20 cellular contexts compared by ENCODE assay signal in genomic region chr16:72991645-72992044, GRCh38. TPM values are rescaled to one million over a fixed set of nuclear protein-coding genes. Genes with fewer than 3 reads are reported as not detected.
DNase-seq lines count a peak whose midpoint lies in the region; ATAC-seq, FAIRE-seq and TF ChIP-seq lines count a peak whose summit lies in the region.
"Had no signal": no experiment of that assay in that cellular context is flagged by ENCODE, and none has a peak within 500 bp of the region (broad histone marks: within the 10 kb centered on the region; RNA-seq: fewer than 3 reads in every experiment).

No MANE protein-coding gene starts in this region.

- no peak overlapping the region for H3K4me3 Mint-ChIP-seq in astrocyte (ENCODE audit: unreplicated experiment)
- H3K4me3 Mint-ChIP-seq: activated naive CD4-positive, alpha-beta T cell treated with anti-CD3 and anti-CD28 coated beads for 36 hours; CD8-positive, alpha-beta T cell; immature natural killer cell had no signal

- FAIRE-seq in astrocyte (lab: Jason Lieb, UNC) = no peak
- no peak for FAIRE-seq in RCC 7860 (lab: Jason Lieb, UNC)
- FAIRE-seq: small intestine had no signal

- H4K20me1 ChIP-seq in astrocyte (ENCODE audit: insufficient read depth, low read length) = peaks cover 50% of the 10 kb centered on the region

- no peaks in the 10 kb centered on the region for H3K27me3 Mint-ChIP-seq in astrocyte (ENCODE audit: low read depth, unreplicated experiment)

- H3K27me3 ChIP-seq in ACC112 (ENCODE audit: insufficient read depth, low read length) (no peaks in the 10 kb centered on the region), astrocyte (ENCODE audit: insufficient read depth, low read length) (no peaks in the 10 kb centered on the region), mesendoderm (ENCODE audit: insufficient read depth, low read length, poor library complexity) (no peaks in the 10 kb centered on the region), sigmoid colon (no peaks in the 10 kb centered on the region), testis (no peaks in the 10 kb centered on the region)
- H3K27me3 ChIP-seq: dorsolateral prefrontal cortex had no signal

- no peaks in the 10 kb centered on the region for H3K36me3 Mint-ChIP-seq in astrocyte (ENCODE audit: low read depth, unreplicated experiment)
- H3K36me3 Mint-ChIP-seq: CD8-positive, alpha-beta T cell; immature natural killer cell had no signal

- H3K4me3 ChIP-seq in ACC112 (ENCODE audit: low read depth, low read length) (no peak overlapping the region), astrocyte (ENCODE audit: insufficient read depth, low read depth, low read length) (no peak overlapping the region), mesendoderm (ENCODE audit: low read length) (no peak overlapping the region), sigmoid colon (no peak overlapping the region), testis (no peak overlapping the region)
- H3K4me3 ChIP-seq: dorsolateral prefrontal cortex had no signal

- DNase-seq in astrocyte (ENCODE audit: low read depth) (no peak), mesendoderm (no peak), sigmoid colon (no peak), testis (no peak), retina (no peak), RCC 7860 (ENCODE audit: low spot score) (no peak)
- DNase-seq: activated naive CD4-positive, alpha-beta T cell treated with anti-CD3 and anti-CD28 coated beads for 36 hours; activated T-cell treated with anti-CD3 and anti-CD28 coated beads for 4 hours; CD8-positive, alpha-beta T cell; DND-41; dorsolateral prefrontal cortex; erythroblast; HCEC 1CT; immature natural killer cell; NCI-H82; nucleus accumbens; small intestine had no signal

- no peaks in the 10 kb centered on the region for H3K79me1 ChIP-seq in mesendoderm (ENCODE audit: low read length)

- H3K9me3 ChIP-seq in astrocyte (ENCODE audit: insufficient read depth, low read depth, low read length) = no peaks in the 10 kb centered on the region
- H3K9me3 ChIP-seq in sigmoid colon = no peaks in the 10 kb centered on the region
- no peaks in the 10 kb centered on the region for H3K9me3 ChIP-seq in testis

- no peak for TF ChIP-seq POLR2A in sigmoid colon (IDR thresholded peaks at IDR 0.05)
- no peak for TF ChIP-seq POLR2A in testis (IDR thresholded peaks at IDR 0.05)

- TF ChIP-seq EP300 in sigmoid colon (IDR thresholded peaks at IDR 0.05) = no peak

- H3K4me2 ChIP-seq in astrocyte (ENCODE audit: low read length) (no peak overlapping the region), mesendoderm (ENCODE audit: low read length) (no peak overlapping the region)

- ATAC-seq in GM21447 (IDR thresholded peaks at IDR 0.05; ENCODE audit: unreplicated experiment) = no peak
- ATAC-seq: CD8-positive, alpha-beta T cell; Panc1 had no signal

- no peak overlapping the region for H2BK5ac ChIP-seq in mesendoderm (ENCODE audit: low read length)

- peaks cover 32% of the 10 kb centered on the region for H3K4me1 Mint-ChIP-seq in astrocyte (ENCODE audit: low read depth, unreplicated experiment)

- intact Hi-C loops in sigmoid colon (cut with DNase I) (loop anchor here (5.0 kb wide), 1 partner anchor 39 kb away; no protein-coding TSS in a partner anchor), testis (cut with DNase I; ENCODE audit: low total_unique reads) (no loop called here)

- H2AFZ ChIP-seq in ACC112 (ENCODE audit: low read length, unreplicated experiment) (no peak overlapping the region), astrocyte (ENCODE audit: low read depth, low read length) (no peak overlapping the region)

- peak overlapping the region; percentile 86 for H3K27ac Mint-ChIP-seq in astrocyte (ENCODE audit: unreplicated experiment)
- H3K27ac Mint-ChIP-seq: activated naive CD4-positive, alpha-beta T cell treated with anti-CD3 and anti-CD28 coated beads for 36 hours; CD8-positive, alpha-beta T cell; immature natural killer cell had no signal

- H3K4ac ChIP-seq in mesendoderm (ENCODE audit: low read depth, low read length) = no peak overlapping the region

- no CpG with 5 or more reads among the region's 6 CpGs for WGBS in mesendoderm (ENCODE audit: extremely low coverage, insufficient coverage, low lambda C conversion rate)
- 54 to 86% methylated on average over 6 of the region's 6 CpGs for WGBS in sigmoid colon, 2 donors
- 76 to 89% methylated on average over 6 of the region's 6 CpGs for WGBS in testis, 2 donors

- H2BK15ac ChIP-seq in mesendoderm (replicated peaks; ENCODE audit: low read depth) = no peak overlapping the region

- H3K9me3 Mint-ChIP-seq in astrocyte (ENCODE audit: unreplicated experiment) = no peaks in the 10 kb centered on the region
- H3K9me3 Mint-ChIP-seq: activated naive CD4-positive, alpha-beta T cell treated with anti-CD3 and anti-CD28 coated beads for 36 hours; CD8-positive, alpha-beta T cell; immature natural killer cell had no signal

- no peak overlapping the region for H3K23ac ChIP-seq in mesendoderm (ENCODE audit: low read length)

- H3K36me3 ChIP-seq in ACC112 (ENCODE audit: insufficient read depth, low read length) (peaks cover under 1% of the 10 kb centered on the region; the same call in 1 of the 2 replicates), astrocyte (ENCODE audit: insufficient read depth, low read length) (no peaks in the 10 kb centered on the region), mesendoderm (ENCODE audit: control insufficient read depth, insufficient read depth, low read length) (no peaks in the 10 kb centered on the region), sigmoid colon (no peaks in the 10 kb centered on the region), testis (ENCODE audit: low read depth, missing control alignments) (no peaks in the 10 kb centered on the region)

- H3K27ac ChIP-seq in ACC112 (ENCODE audit: low read depth, low read length) (peak overlapping the region; percentile 99), astrocyte (ENCODE audit: low read depth, low read length) (peak overlapping the region; percentile 22), mesendoderm (ENCODE audit: low read depth, low read length) (no peak overlapping the region), sigmoid colon (peak overlapping the region; percentile 83 to 91 (median 86)), testis (no peak overlapping the region)

- no peak overlapping the region for H4K8ac ChIP-seq in mesendoderm (ENCODE audit: low read depth, low read length)

- H3K18ac ChIP-seq in mesendoderm (ENCODE audit: low read length) = no peak overlapping the region

- H3K9ac ChIP-seq in astrocyte (ENCODE audit: low read length) (no peak overlapping the region), mesendoderm (ENCODE audit: low read length) (no peak overlapping the region)

- peaks cover 71% of the 10 kb centered on the region for H3K79me2 ChIP-seq in ACC112 (ENCODE audit: control insufficient read depth, insufficient read depth, low read length, unreplicated experiment)
- peaks cover 84% of the 10 kb centered on the region for H3K79me2 ChIP-seq in astrocyte (ENCODE audit: insufficient read depth, low read length)
- H3K79me2 ChIP-seq in mesendoderm (ENCODE audit: control insufficient read depth, insufficient read depth, low read length) = no peaks in the 10 kb centered on the region

- H2AK5ac ChIP-seq in mesendoderm (ENCODE audit: low read length) = peak overlapping the region; percentile 62

- no peak overlapping the region for H2BK120ac ChIP-seq in mesendoderm (ENCODE audit: low read depth, low read length)

- H3K4me1 ChIP-seq in ACC112 (ENCODE audit: control insufficient read depth, insufficient read depth, low read length, unreplicated experiment) = peaks cover 59% of the 10 kb centered on the region
- H3K4me1 ChIP-seq in astrocyte (ENCODE audit: insufficient read depth, low read length) = peaks cover 34% of the 10 kb centered on the region
- peaks cover 20% of the 10 kb centered on the region for H3K4me1 ChIP-seq in mesendoderm (ENCODE audit: control insufficient read depth, low read depth, low read length)
- peaks cover 0 to 82% (median 71%) of the 10 kb centered on the region in 4 donors for H3K4me1 ChIP-seq in sigmoid colon
- H3K4me1 ChIP-seq in testis = peaks cover 11% of the 10 kb centered on the region

- no peak overlapping the region for H3K56ac ChIP-seq in mesendoderm (ENCODE audit: low read length)

- H4K5ac ChIP-seq in mesendoderm (ENCODE audit: low read length) = no peak overlapping the region

- TF ChIP-seq CTCF in astrocyte (IDR thresholded peaks at IDR 0.05; ENCODE audit: insufficient read depth, low read depth, low read length) = no peak
- no peak for TF ChIP-seq CTCF in sigmoid colon (IDR thresholded peaks at IDR 0.05)
- TF ChIP-seq CTCF in testis (IDR thresholded peaks at IDR 0.05) = no peak

RNA-seq across cellular contexts. Expression of gene ZFHX3, which starts 56.3 kb away (rescaled TPM):
- total RNA-seq in astrocyte (18.0 and 19.7 TPM in 2 replicates), sigmoid colon (10 to 100 TPM; 17.8 to 38.8 (median 19.1) TPM), testis (10 to 100 TPM; 15.7 to 19.9 TPM)
- polyA plus RNA-seq in mesendoderm (2013, experiment 1 of 2) = 0.86 TPM
- polyA plus RNA-seq in mesendoderm (2013, experiment 2 of 2) = 0.76 TPM
- polyA plus RNA-seq in sigmoid colon (1 to 10 TPM in 2 of 3 donors, under 1 TPM in 1; 0.69 to 4.3 (median 1.2) TPM), testis (ENCODE audit: insufficient read depth, low read depth, low replicate concordance) (3.3 TPM)

Comparison
In these comparisons a context has a peak if more than half of its experiments do, and no peak if none do; other contexts are left out.
1. H3K27ac ChIP-seq: peak in ACC112 (single experiment), astrocyte (single experiment) and sigmoid colon (4 of 4); none in mesendoderm (single experiment) and testis (0 of 2).